Comparison of ENCODE assay signal across 8 cellular contexts in the genomic region with DNA sequence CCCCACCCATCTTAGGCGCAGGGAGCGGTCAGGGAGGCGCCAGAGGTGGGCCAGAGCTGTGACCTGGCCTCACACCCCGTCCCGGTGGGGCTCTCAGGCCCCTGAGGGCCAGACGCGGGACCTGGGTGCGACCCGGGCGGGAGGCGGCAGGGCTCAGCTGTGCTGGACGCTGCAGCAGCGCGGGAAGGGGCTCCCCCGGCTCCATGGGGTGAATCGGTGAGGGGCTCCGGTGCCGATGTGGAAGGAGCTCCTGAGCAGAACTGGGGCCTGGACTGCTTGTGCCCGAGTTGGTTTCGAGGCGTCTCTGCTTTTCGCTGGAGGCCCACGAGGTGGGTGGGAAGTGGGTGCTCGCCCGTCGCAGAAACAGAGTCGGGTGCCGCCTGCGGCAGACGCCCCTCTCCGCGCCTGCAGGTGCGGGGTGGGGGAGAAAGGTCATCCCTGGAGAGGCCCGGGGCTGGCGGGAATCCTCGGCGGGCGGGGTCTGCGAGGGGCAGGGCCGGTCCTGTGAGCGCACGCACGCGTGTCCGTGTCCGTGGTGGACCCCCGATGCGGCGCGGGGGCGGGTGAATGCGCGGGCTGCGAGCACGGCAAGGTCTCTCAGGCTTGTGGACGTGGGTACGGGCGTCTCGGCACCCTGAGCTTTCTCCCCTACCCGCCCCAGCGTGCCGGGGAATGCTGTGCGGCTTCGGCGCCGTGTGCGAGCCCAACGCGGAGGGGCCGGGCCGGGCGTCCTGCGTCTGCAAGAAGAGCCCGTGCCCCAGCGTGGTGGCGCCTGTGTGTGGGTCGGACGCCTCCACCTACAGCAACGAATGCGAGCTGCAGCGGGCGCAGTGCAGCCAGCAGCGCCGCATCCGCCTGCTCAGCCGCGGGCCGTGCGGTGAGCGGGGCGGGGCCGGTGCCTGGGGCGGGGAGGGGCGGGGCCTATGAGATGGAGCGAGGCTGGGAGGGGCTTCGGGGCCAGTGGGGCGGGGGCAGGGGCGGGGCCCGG. TPM values are rescaled to one million over a fixed set of nuclear protein-coding genes. Genes with fewer than 3 reads are reported as not detected.
DNase-seq lines count a peak whose midpoint lies in the region; ATAC-seq and TF ChIP-seq lines count a peak whose summit lies in the region.

No MANE protein-coding gene starts in this region.

- no peak for TF ChIP-seq EP300 in tibial nerve (IDR thresholded peaks at IDR 0.05)

- H3K27ac ChIP-seq in SJSA1 (no peak overlapping the region), tibial nerve (peak overlapping the region in 1 of 4 donors; percentile 38)

- no peak overlapping the region for H3K27ac Mint-ChIP-seq in activated naive CD4-positive, alpha-beta T cell treated with anti-CD3 and anti-CD28 coated beads, Interleukin-2, amount 50 U/mL, for 24 hours
- H3K27ac Mint-ChIP-seq in progenitor cell of endocrine pancreas = no peak overlapping the region

- WGBS in tibial nerve, 2 donors = 11 to 13% methylated on average over 34 to 71 of the region's 99 CpGs

- peak; percentile 96 for DNase-seq in DMS53 (lab: John Stamatoyannopoulos, UW)
- peak; percentile 46 to 78 for DNase-seq in SJSA1 (ENCODE audit: low read depth in 1 of 2, low spot score in 2 of 2)
- DNase-seq in glomerular visceral epithelial cell (ENCODE audit: extremely low spot score) = peak; percentile 80
- DNase-seq in progenitor cell of endocrine pancreas (ENCODE audit: low spot score, unreplicated experiment) = peak; percentile 57
- peak; percentile 57 to 59 for DNase-seq in tibial nerve (ENCODE audit: low spot score in 2 of 2)

- H3K27me3 ChIP-seq in SJSA1 (replicated peaks) (no peaks in the 10 kb centered on the region), tibial nerve (peaks cover 0 to 16% of the 10 kb centered on the region in 2 donors)

- TF ChIP-seq POLR2A in tibial nerve (IDR thresholded peaks at IDR 0.05) = no peak

- peaks cover 9% of the 10 kb centered on the region for H3K4me1 ChIP-seq in SJSA1 (replicated peaks)
- peaks cover 0 to 26% (median 12%) of the 10 kb centered on the region in 4 donors for H3K4me1 ChIP-seq in tibial nerve

- ATAC-seq in HG02973 (IDR thresholded peaks at IDR 0.05; ENCODE audit: unreplicated experiment) (peak; percentile 34), GM21367 (IDR thresholded peaks at IDR 0.05; ENCODE audit: unreplicated experiment) (no peak)

- H3K9me3 Mint-ChIP-seq in activated naive CD4-positive, alpha-beta T cell treated with anti-CD3 and anti-CD28 coated beads, Interleukin-2, amount 50 U/mL, for 24 hours = no peaks in the 10 kb centered on the region
- no peaks in the 10 kb centered on the region for H3K9me3 Mint-ChIP-seq in progenitor cell of endocrine pancreas (ENCODE audit: low read depth)

- peak overlapping the region; percentile 19 for H3K4me3 ChIP-seq in SJSA1
- peak overlapping the region; percentile 27 to 57 (median 42) for H3K4me3 ChIP-seq in tibial nerve

- H3K9me3 ChIP-seq in SJSA1 (replicated peaks) (no peaks in the 10 kb centered on the region), tibial nerve (no peaks in the 10 kb centered on the region)

- H3K36me3 Mint-ChIP-seq in activated naive CD4-positive, alpha-beta T cell treated with anti-CD3 and anti-CD28 coated beads, Interleukin-2, amount 50 U/mL, for 24 hours = no peaks in the 10 kb centered on the region
- H3K36me3 Mint-ChIP-seq in progenitor cell of endocrine pancreas (ENCODE audit: insufficient read depth) = peaks cover 18% of the 10 kb centered on the region

- H3K4me3 Mint-ChIP-seq in activated naive CD4-positive, alpha-beta T cell treated with anti-CD3 and anti-CD28 coated beads, Interleukin-2, amount 50 U/mL, for 24 hours = peak overlapping the region; percentile 62
- H3K4me3 Mint-ChIP-seq in progenitor cell of endocrine pancreas (ENCODE audit: low read depth) = no peak overlapping the region

- no peaks in the 10 kb centered on the region for H3K27me3 Mint-ChIP-seq in activated naive CD4-positive, alpha-beta T cell treated with anti-CD3 and anti-CD28 coated beads, Interleukin-2, amount 50 U/mL, for 24 hours
- peaks cover 20% of the 10 kb centered on the region for H3K27me3 Mint-ChIP-seq in progenitor cell of endocrine pancreas

- H3K4me1 Mint-ChIP-seq in activated naive CD4-positive, alpha-beta T cell treated with anti-CD3 and anti-CD28 coated beads, Interleukin-2, amount 50 U/mL, for 24 hours = peaks cover 17% of the 10 kb centered on the region
- H3K4me1 Mint-ChIP-seq in progenitor cell of endocrine pancreas (ENCODE audit: low read depth) = peaks cover 2% of the 10 kb centered on the region

- H3K36me3 ChIP-seq in SJSA1 (peaks cover 39% of the 10 kb centered on the region), tibial nerve (peaks cover 0 to 55% (median 0%) of the 10 kb centered on the region in 3 donors)

- TF ChIP-seq CTCF in progenitor cell of endocrine pancreas (IDR thresholded peaks at IDR 0.05; ENCODE audit: unreplicated experiment) = peak; percentile 27
- TF ChIP-seq CTCF in tibial nerve (IDR thresholded peaks at IDR 0.05) = peak in 2 of 5 experiments; percentile 8 to 34

RNA-seq across cellular contexts. Expression of a gene that starts 20.4 kb away (rescaled TPM):
- 53.8 and 55.9 TPM in 2 replicates for total RNA-seq in SJSA1 (2014; rRNA removed; shearing (Covaris generic))
- total RNA-seq in progenitor cell of endocrine pancreas = 330 and 335 TPM in 2 replicates
- total RNA-seq in tibial nerve = 10 to 100 TPM; 10.9 to 35.7 (median 20.6) TPM

RNA-seq across cellular contexts. Expression of a gene that starts 27.0 kb away (rescaled TPM):
- total RNA-seq in SJSA1 (2014; rRNA removed; shearing (Covaris generic)) = 201 and 353 TPM in 2 replicates
- total RNA-seq in progenitor cell of endocrine pancreas (13.6 and 14.3 TPM in 2 replicates), tibial nerve (10 to 100 TPM; 29.1 to 65.4 (median 48.7) TPM)

RNA-seq across cellular contexts. Expression of a gene that starts 33.8 kb away (rescaled TPM):
- not detected in 2 replicates for total RNA-seq in SJSA1 (2014; rRNA removed; shearing (Covaris generic))
- not detected in 2 replicates for total RNA-seq in progenitor cell of endocrine pancreas
- not detected for total RNA-seq in tibial nerve

RNA-seq across cellular contexts. Expression of a gene that starts 40.4 kb away (rescaled TPM):
- total RNA-seq in SJSA1 (2014; rRNA removed; shearing (Covaris generic)) = 55.3 and 68.7 TPM in 2 replicates
- total RNA-seq in progenitor cell of endocrine pancreas (83.8 and 87.4 TPM in 2 replicates), tibial nerve (10 to 100 TPM; 26.9 to 70.8 (median 58.7) TPM)

RNA-seq across cellular contexts. Expression of a gene that starts 58.4 kb away (rescaled TPM):
- 0.11 TPM in 1 of 2 replicates, not detected in the other for total RNA-seq in SJSA1 (2014; rRNA removed; shearing (Covaris generic))
- not detected in 2 replicates for total RNA-seq in progenitor cell of endocrine pancreas
- total RNA-seq in tibial nerve = under 1 TPM in 2 of 4 donors, not detected in 2; 0.22 to 0.78 TPM
